ENCODE assay signal across 8 cellular contexts in the genomic region with DNA sequence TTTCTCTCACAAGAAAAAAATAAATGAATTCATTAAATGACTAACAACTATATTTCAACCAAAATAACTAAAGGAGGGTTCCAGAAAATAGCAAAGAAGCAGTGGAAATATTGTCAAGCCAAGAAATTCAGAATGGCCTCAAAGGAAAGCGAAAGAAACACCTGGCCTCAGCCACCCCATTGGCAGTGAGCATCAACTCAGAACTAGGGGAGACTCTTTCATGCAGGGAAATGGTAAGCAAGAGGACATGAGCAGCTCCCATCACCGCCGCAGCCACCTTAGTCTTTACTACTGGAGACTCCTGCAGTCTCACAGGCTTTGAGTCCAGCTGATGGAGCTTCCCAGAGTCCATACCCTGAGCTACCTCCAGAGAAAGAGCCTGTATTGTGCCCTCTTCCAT.
"Had no signal": no experiment of that assay in that cellular context is flagged by ENCODE, and none has a peak within 500 bp of the region (broad histone marks: within the 10 kb centered on the region; RNA-seq: fewer than 3 reads in every experiment).

No MANE protein-coding gene starts in this region.

- ATAC-seq: HCT116, K562 had no signal

- H3K4me3 Mint-ChIP-seq: HFFc6 had no signal

- FAIRE-seq: HTR-8/SVneo, K562 had no signal

- H3K36me3 ChIP-seq: HAP-1 had no signal

- H3K27ac Mint-ChIP-seq: HFFc6 had no signal

- H3K9me3 ChIP-seq: HAP-1 had no signal

- H3K4me3 ChIP-seq: HAP-1, K562 had no signal

- DNase-seq: GOT3, H7, HFFc6, IMR-90 had no signal
